Comparison of ENCODE assay signal across 1 cellular context in the genomic region with DNA sequence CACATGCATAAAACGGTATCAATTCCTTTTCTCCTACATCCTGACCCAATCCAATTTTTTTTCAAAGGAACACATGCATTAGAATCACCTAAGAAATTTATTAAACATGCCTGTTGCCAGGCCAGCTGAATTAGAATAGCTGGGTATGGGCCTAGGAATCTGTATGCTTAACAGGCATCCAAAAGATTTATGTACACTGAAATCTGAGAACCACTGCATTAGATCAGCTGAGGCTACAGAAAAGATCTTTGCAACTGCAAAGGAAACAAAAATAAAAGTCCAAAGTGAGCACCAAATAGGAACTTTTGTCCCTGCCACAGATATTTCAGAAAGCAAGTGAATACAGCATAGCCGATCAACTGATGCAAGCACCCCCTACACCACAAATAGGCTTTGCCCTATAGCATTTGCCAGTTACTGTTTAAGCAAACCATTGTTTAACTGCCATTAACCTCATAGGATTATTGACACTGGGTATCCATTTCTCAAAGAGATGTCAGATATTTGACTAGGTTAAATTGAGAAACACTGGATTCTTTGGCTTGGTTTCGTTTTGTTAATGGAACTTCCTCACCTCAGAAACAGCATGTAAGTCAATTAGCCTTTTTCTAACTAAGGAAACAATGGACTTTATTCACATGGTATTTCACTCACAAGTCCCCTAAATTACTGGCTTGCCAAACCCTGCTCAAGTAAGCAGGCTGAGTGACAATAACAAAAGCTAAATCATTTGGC.
TF ChIP-seq lines count a peak whose summit lies in the region.

No MANE protein-coding gene starts in this region.

TF ChIP-seq in WTC11, 78 proteins besides CTCF, POLR2A, EP300 and RAD21 (continued from another document):
- TF ChIP-seq, protein P1, sequence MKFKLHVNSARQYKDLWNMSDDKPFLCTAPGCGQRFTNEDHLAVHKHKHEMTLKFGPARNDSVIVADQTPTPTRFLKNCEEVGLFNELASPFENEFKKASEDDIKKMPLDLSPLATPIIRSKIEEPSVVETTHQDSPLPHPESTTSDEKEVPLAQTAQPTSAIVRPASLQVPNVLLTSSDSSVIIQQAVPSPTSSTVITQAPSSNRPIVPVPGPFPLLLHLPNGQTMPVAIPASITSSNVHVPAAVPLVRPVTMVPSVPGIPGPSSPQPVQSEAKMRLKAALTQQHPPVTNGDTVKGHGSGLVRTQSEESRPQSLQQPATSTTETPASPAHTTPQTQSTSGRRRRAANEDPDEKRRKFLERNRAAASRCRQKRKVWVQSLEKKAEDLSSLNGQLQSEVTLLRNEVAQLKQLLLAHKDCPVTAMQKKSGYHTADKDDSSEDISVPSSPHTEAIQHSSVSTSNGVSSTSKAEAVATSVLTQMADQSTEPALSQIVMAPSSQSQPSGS (CRISPR knock-in tag; IDR thresholded peaks at IDR 0.05; ENCODE audit: borderline replicate concordance, low read depth), result no peak
- TF ChIP-seq, protein P2, sequence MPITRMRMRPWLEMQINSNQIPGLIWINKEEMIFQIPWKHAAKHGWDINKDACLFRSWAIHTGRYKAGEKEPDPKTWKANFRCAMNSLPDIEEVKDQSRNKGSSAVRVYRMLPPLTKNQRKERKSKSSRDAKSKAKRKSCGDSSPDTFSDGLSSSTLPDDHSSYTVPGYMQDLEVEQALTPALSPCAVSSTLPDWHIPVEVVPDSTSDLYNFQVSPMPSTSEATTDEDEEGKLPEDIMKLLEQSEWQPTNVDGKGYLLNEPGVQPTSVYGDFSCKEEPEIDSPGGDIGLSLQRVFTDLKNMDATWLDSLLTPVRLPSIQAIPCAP (CRISPR knock-in tag; IDR thresholded peaks at IDR 0.05), result no peak
- TF ChIP-seq NFE2L1 (CRISPR knock-in tag; IDR thresholded peaks at IDR 0.05), result no peak
- no peak for TF ChIP-seq JUN (CRISPR knock-in tag; IDR thresholded peaks at IDR 0.05)
- TF ChIP-seq, protein P3, sequence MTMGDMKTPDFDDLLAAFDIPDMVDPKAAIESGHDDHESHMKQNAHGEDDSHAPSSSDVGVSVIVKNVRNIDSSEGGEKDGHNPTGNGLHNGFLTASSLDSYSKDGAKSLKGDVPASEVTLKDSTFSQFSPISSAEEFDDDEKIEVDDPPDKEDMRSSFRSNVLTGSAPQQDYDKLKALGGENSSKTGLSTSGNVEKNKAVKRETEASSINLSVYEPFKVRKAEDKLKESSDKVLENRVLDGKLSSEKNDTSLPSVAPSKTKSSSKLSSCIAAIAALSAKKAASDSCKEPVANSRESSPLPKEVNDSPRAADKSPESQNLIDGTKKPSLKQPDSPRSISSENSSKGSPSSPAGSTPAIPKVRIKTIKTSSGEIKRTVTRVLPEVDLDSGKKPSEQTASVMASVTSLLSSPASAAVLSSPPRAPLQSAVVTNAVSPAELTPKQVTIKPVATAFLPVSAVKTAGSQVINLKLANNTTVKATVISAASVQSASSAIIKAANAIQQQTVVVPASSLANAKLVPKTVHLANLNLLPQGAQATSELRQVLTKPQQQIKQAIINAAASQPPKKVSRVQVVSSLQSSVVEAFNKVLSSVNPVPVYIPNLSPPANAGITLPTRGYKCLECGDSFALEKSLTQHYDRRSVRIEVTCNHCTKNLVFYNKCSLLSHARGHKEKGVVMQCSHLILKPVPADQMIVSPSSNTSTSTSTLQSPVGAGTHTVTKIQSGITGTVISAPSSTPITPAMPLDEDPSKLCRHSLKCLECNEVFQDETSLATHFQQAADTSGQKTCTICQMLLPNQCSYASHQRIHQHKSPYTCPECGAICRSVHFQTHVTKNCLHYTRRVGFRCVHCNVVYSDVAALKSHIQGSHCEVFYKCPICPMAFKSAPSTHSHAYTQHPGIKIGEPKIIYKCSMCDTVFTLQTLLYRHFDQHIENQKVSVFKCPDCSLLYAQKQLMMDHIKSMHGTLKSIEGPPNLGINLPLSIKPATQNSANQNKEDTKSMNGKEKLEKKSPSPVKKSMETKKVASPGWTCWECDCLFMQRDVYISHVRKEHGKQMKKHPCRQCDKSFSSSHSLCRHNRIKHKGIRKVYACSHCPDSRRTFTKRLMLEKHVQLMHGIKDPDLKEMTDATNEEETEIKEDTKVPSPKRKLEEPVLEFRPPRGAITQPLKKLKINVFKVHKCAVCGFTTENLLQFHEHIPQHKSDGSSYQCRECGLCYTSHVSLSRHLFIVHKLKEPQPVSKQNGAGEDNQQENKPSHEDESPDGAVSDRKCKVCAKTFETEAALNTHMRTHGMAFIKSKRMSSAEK (CRISPR knock-in tag; IDR thresholded peaks at IDR 0.05; ENCODE audit: borderline replicate concordance), result no peak
- TF ChIP-seq, protein P4, sequence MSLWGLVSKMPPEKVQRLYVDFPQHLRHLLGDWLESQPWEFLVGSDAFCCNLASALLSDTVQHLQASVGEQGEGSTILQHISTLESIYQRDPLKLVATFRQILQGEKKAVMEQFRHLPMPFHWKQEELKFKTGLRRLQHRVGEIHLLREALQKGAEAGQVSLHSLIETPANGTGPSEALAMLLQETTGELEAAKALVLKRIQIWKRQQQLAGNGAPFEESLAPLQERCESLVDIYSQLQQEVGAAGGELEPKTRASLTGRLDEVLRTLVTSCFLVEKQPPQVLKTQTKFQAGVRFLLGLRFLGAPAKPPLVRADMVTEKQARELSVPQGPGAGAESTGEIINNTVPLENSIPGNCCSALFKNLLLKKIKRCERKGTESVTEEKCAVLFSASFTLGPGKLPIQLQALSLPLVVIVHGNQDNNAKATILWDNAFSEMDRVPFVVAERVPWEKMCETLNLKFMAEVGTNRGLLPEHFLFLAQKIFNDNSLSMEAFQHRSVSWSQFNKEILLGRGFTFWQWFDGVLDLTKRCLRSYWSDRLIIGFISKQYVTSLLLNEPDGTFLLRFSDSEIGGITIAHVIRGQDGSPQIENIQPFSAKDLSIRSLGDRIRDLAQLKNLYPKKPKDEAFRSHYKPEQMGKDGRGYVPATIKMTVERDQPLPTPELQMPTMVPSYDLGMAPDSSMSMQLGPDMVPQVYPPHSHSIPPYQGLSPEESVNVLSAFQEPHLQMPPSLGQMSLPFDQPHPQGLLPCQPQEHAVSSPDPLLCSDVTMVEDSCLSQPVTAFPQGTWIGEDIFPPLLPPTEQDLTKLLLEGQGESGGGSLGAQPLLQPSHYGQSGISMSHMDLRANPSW (CRISPR knock-in tag; conservative IDR thresholded peaks at IDR 0.05; ENCODE audit: low read depth), result no peak
TF ChIP-seq in WTC11: peak in this region for 0.
